28 cellular contexts compared by ENCODE assay signal in genomic region chr14:55949708-55950107, GRCh38.
"Had no signal": no experiment of that assay in that cellular context is flagged by ENCODE, and none has a peak within 500 bp of the region (broad histone marks: within the 10 kb centered on the region; RNA-seq: fewer than 3 reads in every experiment).

No MANE protein-coding gene starts in this region.

- H3K9me3 Mint-ChIP-seq: natural killer cell; nephron; stimulated activated effector memory CD8-positive, alpha-beta T cell treated with anti-CD3 and anti-CD28 coated beads, Interleukin-12 subunit alpha, Interleukin-12 subunit beta, amount 100 ng/mL, for 72 hours; stimulated activated naive B cell treated with anti-CD40 and anti-IgM and Interleukin-4, amounts not matched to agents 10 μg/mL and 1 μg/mL and 100 μg/mL, for 72 hours; stimulated activated naive CD8-positive, alpha-beta T cell treated with anti-CD3 and anti-CD28 coated beads, Interleukin-15, Interleukin-2, amounts not matched to agents 100 ng/mL and 50 ng/mL, for 24 hours had no signal

- H3K4me1 ChIP-seq: parathyroid adenoma, psoas muscle, right lobe of liver, sigmoid colon, stomach, thyroid gland, upper lobe of left lung, vagina had no signal

- H3K9me3 ChIP-seq: ovary, psoas muscle, right lobe of liver, sigmoid colon, stomach, thoracic aorta, thyroid gland, tibial nerve, upper lobe of left lung, vagina had no signal

- H3K27me3 Mint-ChIP-seq: progenitor cell of endocrine pancreas had no signal

- H3K4me3 Mint-ChIP-seq: natural killer cell; nephron; neural progenitor cell; stimulated activated effector memory CD8-positive, alpha-beta T cell treated with anti-CD3 and anti-CD28 coated beads, Interleukin-12 subunit alpha, Interleukin-12 subunit beta, amount 100 ng/mL, for 72 hours; stimulated activated naive B cell treated with anti-CD40 and anti-IgM and Interleukin-4, amounts not matched to agents 10 μg/mL and 1 μg/mL and 100 μg/mL, for 72 hours; stimulated activated naive CD8-positive, alpha-beta T cell treated with anti-CD3 and anti-CD28 coated beads, Interleukin-15, Interleukin-2, amounts not matched to agents 100 ng/mL and 50 ng/mL, for 24 hours had no signal

- H3K36me3 ChIP-seq: ovary, right lobe of liver, sigmoid colon, stomach, thoracic aorta, thyroid gland, tibial nerve, upper lobe of left lung, vagina had no signal

- H3K27ac ChIP-seq: neural progenitor cell, ovary, parathyroid adenoma, psoas muscle, right lobe of liver, sigmoid colon, stomach, thoracic aorta, thyroid gland, tibial nerve, upper lobe of left lung, vagina had no signal

- H3K4me3 ChIP-seq: neural progenitor cell, ovary, psoas muscle, right lobe of liver, sigmoid colon, stomach, thoracic aorta, thyroid gland, tibial nerve, upper lobe of left lung, vagina had no signal

- H3K27me3 ChIP-seq: ovary, right lobe of liver, sigmoid colon, stomach, thyroid gland, tibial nerve, upper lobe of left lung, vagina had no signal

- H3K36me3 Mint-ChIP-seq: natural killer cell; neural progenitor cell; stimulated activated effector memory CD8-positive, alpha-beta T cell treated with anti-CD3 and anti-CD28 coated beads, Interleukin-12 subunit alpha, Interleukin-12 subunit beta, amount 100 ng/mL, for 72 hours; stimulated activated naive B cell treated with anti-CD40 and anti-IgM and Interleukin-4, amounts not matched to agents 10 μg/mL and 1 μg/mL and 100 μg/mL, for 72 hours had no signal

- H3K4me1 Mint-ChIP-seq: natural killer cell; nephron; stimulated activated effector memory CD8-positive, alpha-beta T cell treated with anti-CD3 and anti-CD28 coated beads, Interleukin-12 subunit alpha, Interleukin-12 subunit beta, amount 100 ng/mL, for 72 hours; stimulated activated naive B cell treated with anti-CD40 and anti-IgM and Interleukin-4, amounts not matched to agents 10 μg/mL and 1 μg/mL and 100 μg/mL, for 72 hours had no signal

- DNase-seq: natural killer cell; occipital lobe; ovary; posterior cingulate gyrus; psoas muscle; right cardiac atrium; right lobe of liver; sigmoid colon; small intestine; stimulated activated CD4-positive, alpha-beta T cell treated with anti-CD3 and anti-CD28 coated beads, Interleukin-15, amount 100 ng/mL, for 24 hours; stimulated activated CD4-positive, alpha-beta T cell treated with anti-CD3 and anti-CD28 coated beads, Interleukin-2, amount 100 ng/mL, for 24 hours; stimulated activated CD4-positive, alpha-beta T cell treated with anti-CD3 and anti-CD28 coated beads, Interleukin-2, amount 100 ng/mL, for 48 hours; stimulated activated CD4-positive, alpha-beta T cell treated with anti-CD3 and anti-CD28 coated beads, Interleukin-4, amount 100 ng/mL, for 24 hours; stimulated activated naive B cell treated with anti-CD40 and anti-IgM and Interleukin-4, amounts not matched to agents 10 μg/mL and 1 μg/mL and 100 μg/mL, for 72 hours; stimulated activated naive CD4-positive, alpha-beta T cell treated with Interleukin-2 at 50 U/mL for 16 hours; stomach; thyroid gland; trophoblast cell; upper lobe of left lung had no signal

- H3K9ac ChIP-seq: neural progenitor cell, parathyroid adenoma had no signal

- H3K27ac Mint-ChIP-seq: natural killer cell; nephron; neural progenitor cell; progenitor cell of endocrine pancreas; stimulated activated effector memory CD8-positive, alpha-beta T cell treated with anti-CD3 and anti-CD28 coated beads, Interleukin-12 subunit alpha, Interleukin-12 subunit beta, amount 100 ng/mL, for 72 hours; stimulated activated naive B cell treated with anti-CD40 and anti-IgM and Interleukin-4, amounts not matched to agents 10 μg/mL and 1 μg/mL and 100 μg/mL, for 72 hours; stimulated activated naive CD8-positive, alpha-beta T cell treated with anti-CD3 and anti-CD28 coated beads, Interleukin-15, Interleukin-2, amounts not matched to agents 100 ng/mL and 50 ng/mL, for 24 hours had no signal
